ENCODE assay signal across 18 cellular contexts in the genomic region with DNA sequence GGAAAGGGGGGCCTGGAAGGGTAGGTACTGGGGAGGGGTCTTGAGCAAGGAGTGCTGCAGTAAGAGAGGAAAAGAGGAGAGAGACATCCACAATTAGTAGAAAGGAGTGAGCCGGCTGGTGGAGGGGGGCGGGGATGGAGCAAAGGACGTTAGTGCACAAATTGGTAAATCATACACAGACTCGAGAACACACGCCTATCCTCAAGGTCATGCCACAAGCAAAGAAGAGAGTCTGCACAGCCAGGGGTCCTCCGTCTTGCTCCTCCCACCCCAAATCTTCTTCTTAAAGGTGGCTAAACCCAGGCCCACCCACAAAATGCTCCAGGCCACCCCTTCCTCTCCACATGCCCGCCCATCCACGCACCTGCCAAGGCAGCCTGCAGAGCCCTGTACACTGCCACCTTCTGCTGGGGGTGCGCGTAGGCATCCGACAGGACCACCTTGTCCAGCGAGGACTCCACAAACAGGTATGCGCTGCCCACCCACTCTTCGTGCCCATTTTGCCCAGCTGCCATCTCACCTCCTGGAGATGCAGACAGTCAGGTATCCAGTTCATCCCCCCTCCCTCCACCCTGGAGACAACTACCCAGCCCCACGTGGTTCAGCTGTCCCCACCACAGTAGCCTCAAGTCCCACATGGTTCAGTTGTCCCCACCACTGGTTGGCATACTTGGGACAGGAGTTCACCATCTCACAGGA. TPM values are rescaled to one million over a fixed set of nuclear protein-coding genes. Genes with fewer than 3 reads are reported as not detected.
A peak's percentile ranks its signal among the peaks of the same experiment; 100 is the strongest.
DNase-seq lines count a peak whose midpoint lies in the region; ATAC-seq and TF ChIP-seq lines count a peak whose summit lies in the region.
"Had no signal": no experiment of that assay in that cellular context is flagged by ENCODE, and none has a peak within 500 bp of the region (broad histone marks: within the 10 kb centered on the region; RNA-seq: fewer than 3 reads in every experiment).

No MANE protein-coding gene starts in this region.

- H3F3A ChIP-seq in Loucy (ENCODE audit: low read depth) (no peaks in the 10 kb centered on the region), neural progenitor cell (ENCODE audit: low read depth) (peaks cover 21% of the 10 kb centered on the region)

- no peaks in the 10 kb centered on the region for H3K27me3 ChIP-seq in Loucy (ENCODE audit: insufficient read depth, low read length, poor library complexity, severe bottlenecking)
- peaks cover 100% of the 10 kb centered on the region for H3K27me3 ChIP-seq in neural progenitor cell
- H3K27me3 ChIP-seq: uterus had no signal

- intact Hi-C loops in activated CD4-positive, alpha-beta memory T cell treated with anti-CD3 and anti-CD28 coated beads for 36 hours (cut with micrococcal nuclease) = loop anchor here (5.0 kb wide), 1 partner anchor 49 kb away; a partner anchor contains a TSS

- H3K36me3 ChIP-seq in Loucy (ENCODE audit: insufficient read depth, low read length) = no peaks in the 10 kb centered on the region
- H3K36me3 ChIP-seq in neural progenitor cell = no peaks in the 10 kb centered on the region
- H3K36me3 ChIP-seq: brain microvascular endothelial cell, uterus had no signal

- H3K27ac ChIP-seq in neural progenitor cell = no peak overlapping the region
- H3K27ac ChIP-seq: brain microvascular endothelial cell, heart right ventricle, psoas muscle, stomach, uterus had no signal

- DNase-seq in activated CD4-positive, alpha-beta memory T cell treated with anti-CD3 and anti-CD28 coated beads, Interleukin-2, amount 10 ng/mL, durations not matched to agents 7 days and 5 days = no peak
- no peak for DNase-seq in activated CD4-positive, alpha-beta memory T cell treated with anti-CD3 and anti-CD28 coated beads for 36 hours
- no peak for DNase-seq in central memory CD8-positive, alpha-beta T cell (ENCODE audit: low spot score in 2 of 2)
- no peak for DNase-seq in neural progenitor cell (ENCODE audit: low spot score)
- DNase-seq in cerebellar nuclear complex (lab: John Stamatoyannopoulos, UW) = no peak
- no peak for DNase-seq in HFFc6
- DNase-seq in DMS79 (lab: John Stamatoyannopoulos, UW) = no peak
- DNase-seq: activated naive CD4-positive, alpha-beta T cell treated with Interleukin-2 at 50 U/mL for 16 hours; brain microvascular endothelial cell; GDM1; heart right ventricle; NCI-H1417; NCI-H446 treated with DMSO at 0.1 percent for 48 hours; psoas muscle; stomach; uterus had no signal

- POLR2A ChIA-PET in activated CD4-positive, alpha-beta memory T cell treated with anti-CD3 and anti-CD28 coated beads, Interleukin-2, amount 10 ng/mL, durations not matched to agents 7 days and 5 days (lab: Charles Lee) = interaction anchor here (1.1 to 12.7 kb wide), 8 partner anchors 14 to 172 kb away, joined by 4 to 204 read pairs (median 7); a partner anchor contains a TSS
- POLR2A ChIA-PET in activated CD4-positive, alpha-beta memory T cell treated with anti-CD3 and anti-CD28 coated beads for 36 hours (lab: Charles Lee) = no interaction called here

- H3K4me2 ChIP-seq in Loucy (ENCODE audit: low read depth, low read length, poor library complexity, severe bottlenecking) (no peak overlapping the region), neural progenitor cell (no peak overlapping the region)

- CTCF ChIA-PET in activated CD4-positive, alpha-beta memory T cell treated with anti-CD3 and anti-CD28 coated beads, Interleukin-2, amount 10 ng/mL, durations not matched to agents 7 days and 5 days (lab: Charles Lee) = interaction anchor here (0.8 to 6.1 kb wide), 17 partner anchors 8 to 203 kb away, joined by 3 to 152 read pairs (median 20); a partner anchor contains a TSS
- CTCF ChIA-PET in activated CD4-positive, alpha-beta memory T cell treated with anti-CD3 and anti-CD28 coated beads for 36 hours (lab: Charles Lee) = interaction anchor here (0.8 to 14.8 kb wide), 17 partner anchors 9 to 203 kb away, joined by 4 to 350 read pairs (median 10); a partner anchor contains a TSS

- H3K79me2 ChIP-seq in Loucy (ENCODE audit: insufficient read depth, low read length) (peaks cover 5% of the 10 kb centered on the region; the same call in 1 of the 2 replicates), neural progenitor cell (ENCODE audit: low read depth) (no peaks in the 10 kb centered on the region)

- H3K9me3 Mint-ChIP-seq in activated CD4-positive, alpha-beta memory T cell treated with anti-CD3 and anti-CD28 coated beads, Interleukin-2, amount 10 ng/mL, durations not matched to agents 7 days and 5 days = no peaks in the 10 kb centered on the region
- no peaks in the 10 kb centered on the region for H3K9me3 Mint-ChIP-seq in activated CD4-positive, alpha-beta memory T cell treated with anti-CD3 and anti-CD28 coated beads for 36 hours
- no peaks in the 10 kb centered on the region for H3K9me3 Mint-ChIP-seq in central memory CD8-positive, alpha-beta T cell
- H3K9me3 Mint-ChIP-seq in neural progenitor cell (no peaks in the 10 kb centered on the region), HFFc6 (no peaks in the 10 kb centered on the region)

- ATAC-seq in central memory CD8-positive, alpha-beta T cell (replicated peaks; ENCODE audit: extremely low read depth, poor library complexity, severe bottlenecking) = no peak
- ATAC-seq: heart right ventricle had no signal

- no peak overlapping the region for H3K9ac ChIP-seq in Loucy (ENCODE audit: low read depth, low read length, poor library complexity, severe bottlenecking)
- H3K9ac ChIP-seq in neural progenitor cell = no peak overlapping the region

- H3K27ac Mint-ChIP-seq in activated CD4-positive, alpha-beta memory T cell treated with anti-CD3 and anti-CD28 coated beads, Interleukin-2, amount 10 ng/mL, durations not matched to agents 7 days and 5 days = peak overlapping the region; percentile 98
- no peak overlapping the region for H3K27ac Mint-ChIP-seq in activated CD4-positive, alpha-beta memory T cell treated with anti-CD3 and anti-CD28 coated beads for 36 hours
- peak overlapping the region; percentile 90 for H3K27ac Mint-ChIP-seq in central memory CD8-positive, alpha-beta T cell (ENCODE audit: low read depth)
- H3K27ac Mint-ChIP-seq in neural progenitor cell (no peak overlapping the region), HFFc6 (no peak overlapping the region)

- H3K4me1 Mint-ChIP-seq in activated CD4-positive, alpha-beta memory T cell treated with anti-CD3 and anti-CD28 coated beads, Interleukin-2, amount 10 ng/mL, durations not matched to agents 7 days and 5 days = peaks cover 64% of the 10 kb centered on the region
- peaks cover 54% of the 10 kb centered on the region for H3K4me1 Mint-ChIP-seq in activated CD4-positive, alpha-beta memory T cell treated with anti-CD3 and anti-CD28 coated beads for 36 hours (ENCODE audit: low read depth)
- H3K4me1 Mint-ChIP-seq in central memory CD8-positive, alpha-beta T cell = peaks cover 64% of the 10 kb centered on the region
- peaks cover 15% of the 10 kb centered on the region for H3K4me1 Mint-ChIP-seq in neural progenitor cell
- H3K4me1 Mint-ChIP-seq in HFFc6 (ENCODE audit: low read depth) = peaks cover 15% of the 10 kb centered on the region

- H4K20me1 ChIP-seq in Loucy (ENCODE audit: insufficient read depth, low read length, poor library complexity, severe bottlenecking) (peaks cover 6% of the 10 kb centered on the region), neural progenitor cell (ENCODE audit: low read depth) (peaks cover 37% of the 10 kb centered on the region)

- H3K4me3 Mint-ChIP-seq in activated CD4-positive, alpha-beta memory T cell treated with anti-CD3 and anti-CD28 coated beads, Interleukin-2, amount 10 ng/mL, durations not matched to agents 7 days and 5 days = peak overlapping the region; percentile 24
- H3K4me3 Mint-ChIP-seq in activated CD4-positive, alpha-beta memory T cell treated with anti-CD3 and anti-CD28 coated beads for 36 hours = no peak overlapping the region
- peak overlapping the region; percentile 83 for H3K4me3 Mint-ChIP-seq in central memory CD8-positive, alpha-beta T cell
- H3K4me3 Mint-ChIP-seq in neural progenitor cell = peak overlapping the region; percentile 36
- H3K4me3 Mint-ChIP-seq in HFFc6 = no peak overlapping the region

- H3K4me3 ChIP-seq in Loucy (ENCODE audit: low read length, poor library complexity, severe bottlenecking) (no peak overlapping the region), neural progenitor cell (no peak overlapping the region)
- H3K4me3 ChIP-seq: K562, uterus had no signal

- peaks cover 59% of the 10 kb centered on the region for H3K36me3 Mint-ChIP-seq in activated CD4-positive, alpha-beta memory T cell treated with anti-CD3 and anti-CD28 coated beads, Interleukin-2, amount 10 ng/mL, durations not matched to agents 7 days and 5 days (ENCODE audit: low read depth)
- H3K36me3 Mint-ChIP-seq in activated CD4-positive, alpha-beta memory T cell treated with anti-CD3 and anti-CD28 coated beads for 36 hours = peaks cover 7% of the 10 kb centered on the region
- H3K36me3 Mint-ChIP-seq in central memory CD8-positive, alpha-beta T cell (ENCODE audit: insufficient read depth) = peaks cover 25% of the 10 kb centered on the region
- no peaks in the 10 kb centered on the region for H3K36me3 Mint-ChIP-seq in neural progenitor cell
- no peaks in the 10 kb centered on the region for H3K36me3 Mint-ChIP-seq in HFFc6 (ENCODE audit: low read depth)

- H3K4me1 ChIP-seq in Loucy (ENCODE audit: insufficient read depth, low read length, poor library complexity, severe bottlenecking) = peaks cover 14% of the 10 kb centered on the region
- H3K4me1 ChIP-seq in neural progenitor cell = peaks cover 6% of the 10 kb centered on the region

- H3K9me3 ChIP-seq in Loucy (ENCODE audit: insufficient read depth, low read depth, low read length) (no peaks in the 10 kb centered on the region), neural progenitor cell (ENCODE audit: low read depth) (no peaks in the 10 kb centered on the region)
- H3K9me3 ChIP-seq: heart right ventricle, psoas muscle, stomach, uterus had no signal

- H3K9me2 ChIP-seq in Loucy (replicated peaks; ENCODE audit: low read depth, low read length) = no peaks in the 10 kb centered on the region

- TF ChIP-seq CTCF in Loucy (conservative IDR thresholded peaks at IDR 0.05; ENCODE audit: low read length) (0 out of 2 replicates have a peak, but pooled peaks have one; percentile 23), neural progenitor cell (IDR thresholded peaks at IDR 0.05) (no peak), HFFc6 (IDR thresholded peaks at IDR 0.05) (no peak)

- H3K27me3 Mint-ChIP-seq in activated CD4-positive, alpha-beta memory T cell treated with anti-CD3 and anti-CD28 coated beads, Interleukin-2, amount 10 ng/mL, durations not matched to agents 7 days and 5 days = no peaks in the 10 kb centered on the region
- H3K27me3 Mint-ChIP-seq in activated CD4-positive, alpha-beta memory T cell treated with anti-CD3 and anti-CD28 coated beads for 36 hours = no peaks in the 10 kb centered on the region
- H3K27me3 Mint-ChIP-seq in central memory CD8-positive, alpha-beta T cell = no peaks in the 10 kb centered on the region
- H3K27me3 Mint-ChIP-seq in neural progenitor cell (ENCODE audit: insufficient read depth, low read depth) (peaks cover 82% of the 10 kb centered on the region), HFFc6 (ENCODE audit: insufficient read depth) (peaks cover 12% of the 10 kb centered on the region)

- H2AFZ ChIP-seq in Loucy (ENCODE audit: low read length) = no peak overlapping the region
- H2AFZ ChIP-seq in neural progenitor cell (replicated peaks) = no peak overlapping the region

RNA-seq across cellular contexts. Expression of a gene that starts 3.4 kb away (rescaled TPM):
- 10 to 100 TPM; 96.9 to 97.3 TPM for total RNA-seq in activated CD4-positive, alpha-beta memory T cell treated with anti-CD3 and anti-CD28 coated beads, Interleukin-2, amount 10 ng/mL, durations not matched to agents 7 days and 5 days
- total RNA-seq in activated CD4-positive, alpha-beta memory T cell treated with anti-CD3 and anti-CD28 coated beads for 36 hours = 10 to 100 TPM; 41.7 to 43.2 TPM
- total RNA-seq in neural progenitor cell (ENCODE audit: low replicate concordance) = 0.25 and 0.30 TPM in 2 replicates
- total RNA-seq in HFFc6 (2021; fragmentation: NEBNext Ultra II Directional; extraction: Animal tissue kit (Norgen Biotek cat#: 25700)) = 10 to 100 TPM; 12.8 to 16.8 (median 15.8) TPM

RNA-seq across cellular contexts. Expression of a gene that starts 3.5 kb away (rescaled TPM):
- total RNA-seq in activated CD4-positive, alpha-beta memory T cell treated with anti-CD3 and anti-CD28 coated beads, Interleukin-2, amount 10 ng/mL, durations not matched to agents 7 days and 5 days = 10 to 100 TPM; 52.3 to 54.4 TPM
- 10 to 100 TPM; 24.1 to 25.7 TPM for total RNA-seq in activated CD4-positive, alpha-beta memory T cell treated with anti-CD3 and anti-CD28 coated beads for 36 hours
- not detected in 2 replicates for total RNA-seq in neural progenitor cell (ENCODE audit: low replicate concordance)
- 10 to 100 TPM in 1 of 6 experiments, 1 to 10 TPM in 5; 7.2 to 10.8 (median 7.8) TPM for total RNA-seq in HFFc6 (2021; fragmentation: NEBNext Ultra II Directional; extraction: Animal tissue kit (Norgen Biotek cat#: 25700))

RNA-seq across cellular contexts. Expression of a gene that starts 5.5 kb away (rescaled TPM):
- 10 to 100 TPM; 14.6 to 16.2 TPM for total RNA-seq in activated CD4-positive, alpha-beta memory T cell treated with anti-CD3 and anti-CD28 coated beads, Interleukin-2, amount 10 ng/mL, durations not matched to agents 7 days and 5 days
- 1 to 10 TPM; 5.1 to 5.6 TPM for total RNA-seq in activated CD4-positive, alpha-beta memory T cell treated with anti-CD3 and anti-CD28 coated beads for 36 hours
- 2.6 and 5.9 TPM in 2 replicates for total RNA-seq in neural progenitor cell (ENCODE audit: low replicate concordance)
- 10 to 100 TPM; 45.7 to 55.1 (median 50.1) TPM for total RNA-seq in HFFc6 (2021; fragmentation: NEBNext Ultra II Directional; extraction: Animal tissue kit (Norgen Biotek cat#: 25700))

RNA-seq across cellular contexts. Expression of a gene that starts 8.2 kb away (rescaled TPM):
- 100 to 1,000 TPM; 107 to 110 TPM for total RNA-seq in activated CD4-positive, alpha-beta memory T cell treated with anti-CD3 and anti-CD28 coated beads, Interleukin-2, amount 10 ng/mL, durations not matched to agents 7 days and 5 days
- 10 to 100 TPM; 34.8 to 36.1 TPM for total RNA-seq in activated CD4-positive, alpha-beta memory T cell treated with anti-CD3 and anti-CD28 coated beads for 36 hours
- 1.0 TPM in 1 of 2 replicates, not detected in the other for total RNA-seq in neural progenitor cell (ENCODE audit: low replicate concordance)
- 1 to 10 TPM; 3.3 to 5.5 (median 4.6) TPM for total RNA-seq in HFFc6 (2021; fragmentation: NEBNext Ultra II Directional; extraction: Animal tissue kit (Norgen Biotek cat#: 25700))

RNA-seq across cellular contexts. Expression of a gene that starts 14.0 kb away (rescaled TPM):
- total RNA-seq in activated CD4-positive, alpha-beta memory T cell treated with anti-CD3 and anti-CD28 coated beads, Interleukin-2, amount 10 ng/mL, durations not matched to agents 7 days and 5 days = 10 to 100 TPM; 35.6 to 36.7 TPM
- 10 to 100 TPM; 14.8 to 20.1 TPM for total RNA-seq in activated CD4-positive, alpha-beta memory T cell treated with anti-CD3 and anti-CD28 coated beads for 36 hours
- 0.37 and 5.5 TPM in 2 replicates for total RNA-seq in neural progenitor cell (ENCODE audit: low replicate concordance)
- total RNA-seq in HFFc6 (2021; fragmentation: NEBNext Ultra II Directional; extraction: Animal tissue kit (Norgen Biotek cat#: 25700)) = 10 to 100 TPM; 16.1 to 20.1 (median 17.7) TPM

Comparison
In these comparisons a context has a peak if more than half of its experiments do, and no peak if none do; other contexts are left out.
1. H3K27ac Mint-ChIP-seq: peak in activated CD4-positive, alpha-beta memory T cell treated with anti-CD3 and anti-CD28 coated beads, Interleukin-2, amount 10 ng/mL, durations not matched to agents 7 days and 5 days (single experiment) and central memory CD8-positive, alpha-beta T cell (single experiment); none in activated CD4-positive, alpha-beta memory T cell treated with anti-CD3 and anti-CD28 coated beads for 36 hours (single experiment), neural progenitor cell (single experiment) and HFFc6 (single experiment).
2. H3K4me3 Mint-ChIP-seq: peak in activated CD4-positive, alpha-beta memory T cell treated with anti-CD3 and anti-CD28 coated beads, Interleukin-2, amount 10 ng/mL, durations not matched to agents 7 days and 5 days (single experiment), central memory CD8-positive, alpha-beta T cell (single experiment) and neural progenitor cell (single experiment); none in activated CD4-positive, alpha-beta memory T cell treated with anti-CD3 and anti-CD28 coated beads for 36 hours (single experiment) and HFFc6 (single experiment).
3. RNA of a gene that starts 3.4 kb away (total RNA-seq): 96.9 to 97.3 TPM in activated CD4-positive, alpha-beta memory T cell treated with anti-CD3 and anti-CD28 coated beads, Interleukin-2, amount 10 ng/mL, durations not matched to agents 7 days and 5 days, 41.7 to 43.2 TPM in activated CD4-positive, alpha-beta memory T cell treated with anti-CD3 and anti-CD28 coated beads for 36 hours and 12.8 to 16.8 TPM in HFFc6; 0.25 to 0.30 TPM in neural progenitor cell; every median in the first group is over 10 times any median in the second.